ENCODE assay signal across 1 cellular context in the genomic region with DNA sequence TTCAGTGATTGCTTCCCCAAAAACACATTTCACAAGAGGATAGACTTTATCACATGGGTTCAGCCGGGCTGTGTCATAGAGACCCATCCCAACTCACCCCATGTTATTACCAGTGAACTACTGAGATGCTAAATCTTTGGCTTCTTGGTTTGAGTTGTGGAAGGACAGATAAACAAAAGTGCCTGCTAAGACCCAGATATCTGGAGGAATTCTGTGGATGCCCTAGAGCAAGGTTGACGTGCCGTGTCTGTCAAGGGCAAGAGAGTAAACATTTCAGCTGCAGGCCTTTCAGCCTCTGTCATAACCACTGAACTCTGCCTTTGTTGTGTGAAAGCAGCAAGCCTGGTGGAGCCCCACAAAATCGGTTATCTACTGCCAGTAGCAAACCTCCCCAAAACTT.
TF ChIP-seq lines count a peak whose summit lies in the region.

No MANE protein-coding gene starts in this region.

TF ChIP-seq in H1, 55 proteins besides CTCF, POLR2A, EP300 and RAD21:
- TF ChIP-seq CBX8 (IDR thresholded peaks at IDR 0.05; ENCODE audit: borderline replicate concordance, low read depth, low read length) = no peak
- TF ChIP-seq, protein P1, sequence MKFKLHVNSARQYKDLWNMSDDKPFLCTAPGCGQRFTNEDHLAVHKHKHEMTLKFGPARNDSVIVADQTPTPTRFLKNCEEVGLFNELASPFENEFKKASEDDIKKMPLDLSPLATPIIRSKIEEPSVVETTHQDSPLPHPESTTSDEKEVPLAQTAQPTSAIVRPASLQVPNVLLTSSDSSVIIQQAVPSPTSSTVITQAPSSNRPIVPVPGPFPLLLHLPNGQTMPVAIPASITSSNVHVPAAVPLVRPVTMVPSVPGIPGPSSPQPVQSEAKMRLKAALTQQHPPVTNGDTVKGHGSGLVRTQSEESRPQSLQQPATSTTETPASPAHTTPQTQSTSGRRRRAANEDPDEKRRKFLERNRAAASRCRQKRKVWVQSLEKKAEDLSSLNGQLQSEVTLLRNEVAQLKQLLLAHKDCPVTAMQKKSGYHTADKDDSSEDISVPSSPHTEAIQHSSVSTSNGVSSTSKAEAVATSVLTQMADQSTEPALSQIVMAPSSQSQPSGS (IDR thresholded peaks at IDR 0.05; ENCODE audit: low read length) = no peak
- TF ChIP-seq SRF (IDR thresholded peaks at IDR 0.05; ENCODE audit: low read depth, low read length) = no peak
- TF ChIP-seq, protein P2, sequence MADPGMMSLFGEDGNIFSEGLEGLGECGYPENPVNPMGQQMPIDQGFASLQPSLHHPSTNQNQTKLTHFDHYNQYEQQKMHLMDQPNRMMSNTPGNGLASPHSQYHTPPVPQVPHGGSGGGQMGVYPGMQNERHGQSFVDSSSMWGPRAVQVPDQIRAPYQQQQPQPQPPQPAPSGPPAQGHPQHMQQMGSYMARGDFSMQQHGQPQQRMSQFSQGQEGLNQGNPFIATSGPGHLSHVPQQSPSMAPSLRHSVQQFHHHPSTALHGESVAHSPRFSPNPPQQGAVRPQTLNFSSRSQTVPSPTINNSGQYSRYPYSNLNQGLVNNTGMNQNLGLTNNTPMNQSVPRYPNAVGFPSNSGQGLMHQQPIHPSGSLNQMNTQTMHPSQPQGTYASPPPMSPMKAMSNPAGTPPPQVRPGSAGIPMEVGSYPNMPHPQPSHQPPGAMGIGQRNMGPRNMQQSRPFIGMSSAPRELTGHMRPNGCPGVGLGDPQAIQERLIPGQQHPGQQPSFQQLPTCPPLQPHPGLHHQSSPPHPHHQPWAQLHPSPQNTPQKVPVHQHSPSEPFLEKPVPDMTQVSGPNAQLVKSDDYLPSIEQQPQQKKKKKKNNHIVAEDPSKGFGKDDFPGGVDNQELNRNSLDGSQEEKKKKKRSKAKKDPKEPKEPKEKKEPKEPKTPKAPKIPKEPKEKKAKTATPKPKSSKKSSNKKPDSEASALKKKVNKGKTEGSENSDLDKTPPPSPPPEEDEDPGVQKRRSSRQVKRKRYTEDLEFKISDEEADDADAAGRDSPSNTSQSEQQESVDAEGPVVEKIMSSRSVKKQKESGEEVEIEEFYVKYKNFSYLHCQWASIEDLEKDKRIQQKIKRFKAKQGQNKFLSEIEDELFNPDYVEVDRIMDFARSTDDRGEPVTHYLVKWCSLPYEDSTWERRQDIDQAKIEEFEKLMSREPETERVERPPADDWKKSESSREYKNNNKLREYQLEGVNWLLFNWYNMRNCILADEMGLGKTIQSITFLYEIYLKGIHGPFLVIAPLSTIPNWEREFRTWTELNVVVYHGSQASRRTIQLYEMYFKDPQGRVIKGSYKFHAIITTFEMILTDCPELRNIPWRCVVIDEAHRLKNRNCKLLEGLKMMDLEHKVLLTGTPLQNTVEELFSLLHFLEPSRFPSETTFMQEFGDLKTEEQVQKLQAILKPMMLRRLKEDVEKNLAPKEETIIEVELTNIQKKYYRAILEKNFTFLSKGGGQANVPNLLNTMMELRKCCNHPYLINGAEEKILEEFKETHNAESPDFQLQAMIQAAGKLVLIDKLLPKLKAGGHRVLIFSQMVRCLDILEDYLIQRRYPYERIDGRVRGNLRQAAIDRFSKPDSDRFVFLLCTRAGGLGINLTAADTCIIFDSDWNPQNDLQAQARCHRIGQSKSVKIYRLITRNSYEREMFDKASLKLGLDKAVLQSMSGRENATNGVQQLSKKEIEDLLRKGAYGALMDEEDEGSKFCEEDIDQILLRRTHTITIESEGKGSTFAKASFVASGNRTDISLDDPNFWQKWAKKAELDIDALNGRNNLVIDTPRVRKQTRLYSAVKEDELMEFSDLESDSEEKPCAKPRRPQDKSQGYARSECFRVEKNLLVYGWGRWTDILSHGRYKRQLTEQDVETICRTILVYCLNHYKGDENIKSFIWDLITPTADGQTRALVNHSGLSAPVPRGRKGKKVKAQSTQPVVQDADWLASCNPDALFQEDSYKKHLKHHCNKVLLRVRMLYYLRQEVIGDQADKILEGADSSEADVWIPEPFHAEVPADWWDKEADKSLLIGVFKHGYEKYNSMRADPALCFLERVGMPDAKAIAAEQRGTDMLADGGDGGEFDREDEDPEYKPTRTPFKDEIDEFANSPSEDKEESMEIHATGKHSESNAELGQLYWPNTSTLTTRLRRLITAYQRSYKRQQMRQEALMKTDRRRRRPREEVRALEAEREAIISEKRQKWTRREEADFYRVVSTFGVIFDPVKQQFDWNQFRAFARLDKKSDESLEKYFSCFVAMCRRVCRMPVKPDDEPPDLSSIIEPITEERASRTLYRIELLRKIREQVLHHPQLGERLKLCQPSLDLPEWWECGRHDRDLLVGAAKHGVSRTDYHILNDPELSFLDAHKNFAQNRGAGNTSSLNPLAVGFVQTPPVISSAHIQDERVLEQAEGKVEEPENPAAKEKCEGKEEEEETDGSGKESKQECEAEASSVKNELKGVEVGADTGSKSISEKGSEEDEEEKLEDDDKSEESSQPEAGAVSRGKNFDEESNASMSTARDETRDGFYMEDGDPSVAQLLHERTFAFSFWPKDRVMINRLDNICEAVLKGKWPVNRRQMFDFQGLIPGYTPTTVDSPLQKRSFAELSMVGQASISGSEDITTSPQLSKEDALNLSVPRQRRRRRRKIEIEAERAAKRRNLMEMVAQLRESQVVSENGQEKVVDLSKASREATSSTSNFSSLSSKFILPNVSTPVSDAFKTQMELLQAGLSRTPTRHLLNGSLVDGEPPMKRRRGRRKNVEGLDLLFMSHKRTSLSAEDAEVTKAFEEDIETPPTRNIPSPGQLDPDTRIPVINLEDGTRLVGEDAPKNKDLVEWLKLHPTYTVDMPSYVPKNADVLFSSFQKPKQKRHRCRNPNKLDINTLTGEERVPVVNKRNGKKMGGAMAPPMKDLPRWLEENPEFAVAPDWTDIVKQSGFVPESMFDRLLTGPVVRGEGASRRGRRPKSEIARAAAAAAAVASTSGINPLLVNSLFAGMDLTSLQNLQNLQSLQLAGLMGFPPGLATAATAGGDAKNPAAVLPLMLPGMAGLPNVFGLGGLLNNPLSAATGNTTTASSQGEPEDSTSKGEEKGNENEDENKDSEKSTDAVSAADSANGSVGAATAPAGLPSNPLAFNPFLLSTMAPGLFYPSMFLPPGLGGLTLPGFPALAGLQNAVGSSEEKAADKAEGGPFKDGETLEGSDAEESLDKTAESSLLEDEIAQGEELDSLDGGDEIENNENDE (IDR thresholded peaks at IDR 0.05; ENCODE audit: insufficient replicate concordance, low read length) = no peak
- TF ChIP-seq JUN (IDR thresholded peaks at IDR 0.05; ENCODE audit: low read depth, low read length) = no peak
- no peak for TF ChIP-seq TAF7 (optimal IDR thresholded peaks at IDR 0.05; ENCODE audit: borderline replicate concordance, low read depth, low read length)
- TF ChIP-seq RFX5 (IDR thresholded peaks at IDR 0.05; ENCODE audit: borderline replicate concordance, low read depth, low read length) = no peak
- TF ChIP-seq SIRT6 (IDR thresholded peaks at IDR 0.05; ENCODE audit: low read length) = no peak
- TF ChIP-seq SUZ12 (IDR thresholded peaks at IDR 0.05; ENCODE audit: low read length) = no peak
- no peak for TF ChIP-seq SP2 (IDR thresholded peaks at IDR 0.05; ENCODE audit: low read length)
- TF ChIP-seq TAF1 (IDR thresholded peaks at IDR 0.05; ENCODE audit: low read depth, low read length) = no peak
- TF ChIP-seq BACH1 (IDR thresholded peaks at IDR 0.05; ENCODE audit: low read length) = no peak
- TF ChIP-seq TCF12 (IDR thresholded peaks at IDR 0.05; ENCODE audit: low read depth, low read length) = no peak
- no peak for TF ChIP-seq TBP (IDR thresholded peaks at IDR 0.05; ENCODE audit: low read depth, low read length)
- TF ChIP-seq SP4 (IDR thresholded peaks at IDR 0.05; ENCODE audit: low read length) = no peak
- TF ChIP-seq CHD2 (IDR thresholded peaks at IDR 0.05; ENCODE audit: low read length) = no peak
- TF ChIP-seq SIX5 (IDR thresholded peaks at IDR 0.05; ENCODE audit: low read depth, low read length) = no peak
- no peak for TF ChIP-seq GTF2F1 (IDR thresholded peaks at IDR 0.05; ENCODE audit: borderline replicate concordance, low read depth, low read length)
- TF ChIP-seq KDM5A (IDR thresholded peaks at IDR 0.05; ENCODE audit: low read length) = no peak
TF ChIP-seq in H1: peak in this region for 0.
